Comparison of ENCODE assay signal across 1 cellular context in the genomic region with DNA sequence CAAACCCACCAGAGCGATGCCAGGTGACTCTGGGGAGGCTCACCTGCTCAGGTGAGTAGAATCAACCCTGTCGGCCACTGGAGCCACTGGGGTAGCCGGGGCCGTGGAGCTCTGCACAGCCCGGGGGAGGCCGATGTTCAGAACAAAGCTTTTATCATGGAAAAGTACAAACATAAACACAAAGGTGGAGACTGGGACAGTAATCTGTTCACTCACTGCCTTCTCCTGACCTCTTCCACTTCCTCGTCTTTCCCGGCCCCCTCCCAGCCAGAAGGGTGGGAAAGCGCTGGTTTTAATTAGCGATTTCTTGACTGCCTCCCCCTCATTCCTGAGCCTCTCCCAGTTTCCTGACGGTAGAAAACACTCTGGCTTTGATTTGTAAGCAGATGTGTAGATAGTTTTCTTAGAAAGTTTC.
TF ChIP-seq lines count a peak whose summit lies in the region.

No MANE protein-coding gene starts in this region.

TF ChIP-seq in endothelial cell of umbilical vein, 7 proteins besides CTCF, POLR2A, EP300 and RAD21:
- TF ChIP-seq FOS (IDR thresholded peaks at IDR 0.05; ENCODE audit: borderline replicate concordance, insufficient read depth, low read length) = no peak
- TF ChIP-seq JUN (IDR thresholded peaks at IDR 0.05; ENCODE audit: borderline replicate concordance, insufficient read depth, insufficient read length, low read depth) = no peak
- TF ChIP-seq, protein P1, sequence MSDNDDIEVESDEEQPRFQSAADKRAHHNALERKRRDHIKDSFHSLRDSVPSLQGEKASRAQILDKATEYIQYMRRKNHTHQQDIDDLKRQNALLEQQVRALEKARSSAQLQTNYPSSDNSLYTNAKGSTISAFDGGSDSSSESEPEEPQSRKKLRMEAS (IDR thresholded peaks at IDR 0.05; ENCODE audit: insufficient read depth, insufficient read length) = no peak
- no peak for TF ChIP-seq GATA2 (IDR thresholded peaks at IDR 0.05; ENCODE audit: insufficient read depth, insufficient read length, low read depth, low read length)
- no peak for TF ChIP-seq POLR2AphosphoS5 (IDR thresholded peaks at IDR 0.05; ENCODE audit: insufficient read depth, low read depth, low read length)
- no peak for TF ChIP-seq MYC (IDR thresholded peaks at IDR 0.05; ENCODE audit: low read depth, low read length)
- TF ChIP-seq EZH2 (IDR thresholded peaks at IDR 0.05; ENCODE audit: borderline replicate concordance, low read depth, low read length, severe bottlenecking) = no peak
